In genomic region chr15:71647479-71647792, GRCh38 we compare ENCODE assay signal across 17 cellular contexts.
"Had no signal": no experiment of that assay in that cellular context is flagged by ENCODE, and none has a peak within 500 bp of the region (broad histone marks: within the 10 kb centered on the region; RNA-seq: fewer than 3 reads in every experiment).

No MANE protein-coding gene starts in this region.

- ATAC-seq: mucosa of descending colon; stimulated activated memory B cell treated with anti-CD40 and anti-IgM and Interleukin-4, amounts not matched to agents 10 μg/mL and 1 μg/mL and 100 μg/mL, for 72 hours had no signal

- H3K36me3 Mint-ChIP-seq: activated naive CD8-positive, alpha-beta T cell; immature natural killer cell; naive B cell; neural progenitor cell; stimulated activated memory B cell treated with anti-CD40 and anti-IgM and Interleukin-4, amounts not matched to agents 10 μg/mL and 1 μg/mL and 100 μg/mL, for 72 hours had no signal

- H3K4me3 ChIP-seq: dorsolateral prefrontal cortex, mucosa of descending colon, neural progenitor cell, ovary, sigmoid colon, SK-N-MC, spleen had no signal

- DNase-seq: activated CD4-positive, alpha-beta T cell treated with anti-CD3 and anti-CD28 coated beads, Interleukin-2, amount 10 ng/mL, durations not matched to agents 24 days and 14 days; activated CD8-positive, alpha-beta memory T cell treated with anti-CD3 and anti-CD28 coated beads, Interleukin-2, amount 50 U/mL, for 48 hours; dorsolateral prefrontal cortex; immature natural killer cell; mesenchymal stem cell; mucosa of descending colon; naive B cell; ovary; sigmoid colon; spleen; stimulated activated CD4-positive, alpha-beta T cell treated with anti-CD3 and anti-CD28 coated beads, Interleukin-4, amount 100 ng/mL, for 4 hours; T-helper 1 cell; T-helper 9 cell had no signal

- H3K4me1 ChIP-seq: spleen had no signal

- H3K27ac ChIP-seq: neural progenitor cell, ovary, SK-N-MC, spleen had no signal

- H3K9me3 Mint-ChIP-seq: immature natural killer cell, neural progenitor cell had no signal

- H3K4me1 Mint-ChIP-seq: activated CD4-positive, alpha-beta T cell treated with anti-CD3 and anti-CD28 coated beads, Interleukin-2, amount 10 ng/mL, durations not matched to agents 24 days and 14 days; immature natural killer cell; naive B cell; neural progenitor cell; stimulated activated memory B cell treated with anti-CD40 and anti-IgM and Interleukin-4, amounts not matched to agents 10 μg/mL and 1 μg/mL and 100 μg/mL, for 72 hours had no signal

- H3K36me3 ChIP-seq: neural progenitor cell, ovary, sigmoid colon, spleen had no signal

- H3K9me3 ChIP-seq: mucosa of descending colon, ovary, sigmoid colon had no signal

- H3K27ac Mint-ChIP-seq: activated CD4-positive, alpha-beta T cell treated with anti-CD3 and anti-CD28 coated beads, Interleukin-2, amount 10 ng/mL, durations not matched to agents 24 days and 14 days; activated naive CD8-positive, alpha-beta T cell; immature natural killer cell; naive B cell; neural progenitor cell; stimulated activated memory B cell treated with anti-CD40 and anti-IgM and Interleukin-4, amounts not matched to agents 10 μg/mL and 1 μg/mL and 100 μg/mL, for 72 hours had no signal

- H3K27me3 ChIP-seq: dorsolateral prefrontal cortex, neural progenitor cell, ovary, sigmoid colon, spleen had no signal

- H3K4me3 Mint-ChIP-seq: activated CD4-positive, alpha-beta T cell treated with anti-CD3 and anti-CD28 coated beads, Interleukin-2, amount 10 ng/mL, durations not matched to agents 24 days and 14 days; activated naive CD8-positive, alpha-beta T cell; immature natural killer cell; naive B cell; neural progenitor cell; stimulated activated memory B cell treated with anti-CD40 and anti-IgM and Interleukin-4, amounts not matched to agents 10 μg/mL and 1 μg/mL and 100 μg/mL, for 72 hours had no signal
